In genomic region chr3:189921770-189922169, GRCh38 we compare ENCODE assay signal across 5 cellular contexts.
"Had no signal": no experiment of that assay in that cellular context is flagged by ENCODE, and none has a peak within 500 bp of the region (broad histone marks: within the 10 kb centered on the region; RNA-seq: fewer than 3 reads in every experiment).

No MANE protein-coding gene starts in this region.

- H3K9me3 Mint-ChIP-seq: GM23338 had no signal

- H3K4me2 ChIP-seq: GM23338 had no signal

- H3K27ac Mint-ChIP-seq: GM23338, H9 had no signal

- H3K4me3 Mint-ChIP-seq: GM23338, H9 had no signal

- ATAC-seq: GM23338, K562 had no signal

- DNase-seq: H9, HCEC 1CT, IMR-90 had no signal

- H3K4me3 ChIP-seq: GM23338, K562 had no signal
